8 cellular contexts compared by ENCODE assay signal in genomic region chr5:145976431-145977155, GRCh38. TPM values are rescaled to one million over a fixed set of nuclear protein-coding genes. Genes with fewer than 3 reads are reported as not detected.
DNase-seq lines count a peak whose midpoint lies in the region; ATAC-seq and TF ChIP-seq lines count a peak whose summit lies in the region.

No MANE protein-coding gene starts in this region.

- in situ Hi-C loops in KBM-7 (cut with MboI; ENCODE audit: low pct_unique_long_range_greater_than_20kb, low sequenced_read_pairs) = no loop called here

- ATAC-seq in GM21576 (IDR thresholded peaks at IDR 0.05; ENCODE audit: unreplicated experiment) = peak; percentile 67

- DNase-seq in Daoy (ENCODE audit: low read depth) (peak; percentile 78), KBM-7 (peak; percentile 39), epithelial cell of esophagus (ENCODE audit: low read depth) (peak; percentile 57), NCI-H2227 treated with DMSO at 0.1 percent for 48 hours (lab: John Stamatoyannopoulos, UW) (no peak), NCI-H1092 (lab: John Stamatoyannopoulos, UW) (no peak)
- no peak for DNase-seq in effector CD8-positive, alpha-beta T cell (lab: John Stamatoyannopoulos, UW)
- no peak for DNase-seq in activated CD4-positive, alpha-beta T cell treated with anti-CD3 and anti-CD28 coated beads, Interleukin-2, amount 50 U/mL, for 48 hours

- no peak overlapping the region for H3K4me3 ChIP-seq in epithelial cell of esophagus (ENCODE audit: low read length)

- TF ChIP-seq CTCF in epithelial cell of esophagus (IDR thresholded peaks at IDR 0.05; ENCODE audit: insufficient read depth, low read depth, low read length, missing control alignments) = no peak

RNA-seq across cellular contexts. Expression of gene SH3RF2, which starts 40.2 kb away (rescaled TPM):
- total RNA-seq in Daoy (2014; rRNA removed; shearing (Covaris generic)) = 11.6 and 11.9 TPM in 2 replicates

Comparison
In these comparisons a context has a peak if more than half of its experiments do, and no peak if none do; other contexts are left out.
1. DNase-seq: peak in Daoy (single experiment), KBM-7 (single experiment) and epithelial cell of esophagus (single experiment); none in NCI-H2227 treated with DMSO at 0.1 percent for 48 hours (single experiment), effector CD8-positive, alpha-beta T cell (single experiment), activated CD4-positive, alpha-beta T cell treated with anti-CD3 and anti-CD28 coated beads, Interleukin-2, amount 50 U/mL, for 48 hours (0 of 2) and NCI-H1092 (single experiment).